ENCODE assay signal across 9 cellular contexts in the genomic region with DNA sequence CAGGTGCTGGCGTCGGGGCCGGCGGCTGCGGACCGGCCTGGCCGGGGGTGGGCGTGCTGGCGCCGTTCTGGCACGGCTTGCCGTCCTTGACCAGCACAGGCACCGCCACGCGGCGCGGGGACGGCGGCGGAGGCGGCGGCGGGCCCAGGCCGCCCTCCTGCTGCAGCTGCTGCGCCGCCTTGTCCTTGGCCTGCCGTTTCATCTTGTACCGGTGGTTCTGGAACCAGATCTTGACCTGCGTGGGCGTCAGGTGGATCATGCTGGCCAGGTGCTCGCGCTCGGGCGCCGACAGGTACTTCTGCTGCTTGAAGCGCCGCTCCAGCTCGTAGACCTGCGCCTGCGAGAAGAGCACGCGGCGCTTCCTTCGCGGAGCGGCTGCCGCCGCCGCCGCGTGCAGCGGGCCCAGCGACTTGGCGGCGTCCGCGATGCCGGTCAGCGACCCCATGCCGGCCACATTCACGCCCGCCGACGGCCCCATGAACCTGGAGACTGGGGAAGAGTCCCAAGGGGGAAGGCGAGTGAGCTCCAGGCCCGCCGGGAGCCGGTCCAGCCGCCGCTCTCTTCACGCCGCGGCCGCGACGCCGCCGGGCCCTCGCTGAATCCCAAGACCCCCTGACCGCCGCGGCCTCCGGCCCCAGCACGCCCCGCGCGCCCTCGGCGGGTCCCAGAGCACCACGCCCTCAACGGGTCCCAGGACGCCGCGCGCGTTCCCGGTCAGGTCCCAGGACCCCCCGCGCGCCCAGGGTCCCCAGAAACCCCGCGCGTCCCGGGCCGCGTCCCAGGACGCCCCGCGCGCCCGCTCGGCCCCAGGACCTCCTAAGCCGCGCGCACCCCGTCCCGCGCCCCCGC. TPM values are rescaled to one million over a fixed set of nuclear protein-coding genes. Genes with fewer than 3 reads are reported as not detected.
DNase-seq lines count a peak whose midpoint lies in the region; ATAC-seq and TF ChIP-seq lines count a peak whose summit lies in the region.
"Had no signal": no experiment of that assay in that cellular context is flagged by ENCODE, and none has a peak within 500 bp of the region (broad histone marks: within the 10 kb centered on the region; RNA-seq: fewer than 3 reads in every experiment).

No MANE protein-coding gene starts in this region.

- H3K4me3 ChIP-seq in spleen: peak overlapping the region in 7 of 8 donors; percentile 17 to 55 (median 25)

- 3 to 10% (median 6%) methylated on average over 2 to 119 of the region's 119 CpGs for WGBS in spleen, 5 donors

- no peaks in the 10 kb centered on the region for H3K9me3 ChIP-seq in spleen

- ATAC-seq in SK-N-SH treated with all-trans-retinoic acid at 6 μM for 48 hours: peak; percentile 34; the same call in 2 of the 3 replicates
- peak; percentile 37 for ATAC-seq in esophagus mucosa
- ATAC-seq in HG03025 (IDR thresholded peaks at IDR 0.05; ENCODE audit: low FRiP score, unreplicated experiment): no peak

- TF ChIP-seq CTCF in spleen (IDR thresholded peaks at IDR 0.05 in 8 of 11, conservative IDR thresholded peaks at IDR 0.05 in 3 of 11): no peak

- peak; percentile 44 for DNase-seq in NCI-H2171 (lab: John Stamatoyannopoulos, UW)
- DNase-seq in NCI-H2171 treated with DMSO at 0.1 percent for 48 hours (lab: John Stamatoyannopoulos, UW): no peak
- no peak for DNase-seq in spleen
- no peak for DNase-seq in middle frontal gyrus (ENCODE audit: extremely low spot score, low spot score)
- no peak for DNase-seq in NCI-H774 (lab: John Stamatoyannopoulos, UW)

- no peak for TF ChIP-seq POLR2A in spleen (IDR thresholded peaks at IDR 0.05)

- H3K4me1 ChIP-seq in spleen: peaks cover 0 to 47% (median 25%) of the 10 kb centered on the region in 6 donors

- H3K27me3 ChIP-seq in spleen (replicated peaks in 1 of 7): peaks cover 7 to 100% (median 98%) of the 10 kb centered on the region in 7 donors

- H3K27ac ChIP-seq in spleen: no peak overlapping the region
- H3K27ac ChIP-seq: RWPE1 had no signal

- no peaks in the 10 kb centered on the region for H3K36me3 ChIP-seq in spleen

- intact Hi-C loops in spleen (cut with DNase I; ENCODE audit: low total_unique reads): no loop called here

TF ChIP-seq in SK-N-SH treated with all-trans-retinoic acid at 6 μM for 48 hours, 23 proteins besides CTCF, POLR2A, EP300 and RAD21:
- no peak for TF ChIP-seq ESRRG (CRISPR knock-in tag; IDR thresholded peaks at IDR 0.05)
- TF ChIP-seq ZFP3 (CRISPR knock-in tag; IDR thresholded peaks at IDR 0.05): no peak
- TF ChIP-seq ZNF8 (CRISPR knock-in tag; IDR thresholded peaks at IDR 0.05): no peak
- no peak for TF ChIP-seq ZNF565 (CRISPR knock-in tag; conservative IDR thresholded peaks at IDR 0.05; ENCODE audit: low read depth)
- TF ChIP-seq SNAI2 (CRISPR knock-in tag; IDR thresholded peaks at IDR 0.05): no peak
- no peak for TF ChIP-seq ARNTL (CRISPR knock-in tag; IDR thresholded peaks at IDR 0.05; ENCODE audit: borderline replicate concordance, low read depth)
- TF ChIP-seq BACH2 (CRISPR knock-in tag; IDR thresholded peaks at IDR 0.05; ENCODE audit: borderline replicate concordance): no peak
- no peak for TF ChIP-seq ZFP30 (CRISPR knock-in tag; IDR thresholded peaks at IDR 0.05)
- TF ChIP-seq PPARA (CRISPR knock-in tag; IDR thresholded peaks at IDR 0.05; ENCODE audit: borderline replicate concordance): no peak
- TF ChIP-seq, protein P1, sequence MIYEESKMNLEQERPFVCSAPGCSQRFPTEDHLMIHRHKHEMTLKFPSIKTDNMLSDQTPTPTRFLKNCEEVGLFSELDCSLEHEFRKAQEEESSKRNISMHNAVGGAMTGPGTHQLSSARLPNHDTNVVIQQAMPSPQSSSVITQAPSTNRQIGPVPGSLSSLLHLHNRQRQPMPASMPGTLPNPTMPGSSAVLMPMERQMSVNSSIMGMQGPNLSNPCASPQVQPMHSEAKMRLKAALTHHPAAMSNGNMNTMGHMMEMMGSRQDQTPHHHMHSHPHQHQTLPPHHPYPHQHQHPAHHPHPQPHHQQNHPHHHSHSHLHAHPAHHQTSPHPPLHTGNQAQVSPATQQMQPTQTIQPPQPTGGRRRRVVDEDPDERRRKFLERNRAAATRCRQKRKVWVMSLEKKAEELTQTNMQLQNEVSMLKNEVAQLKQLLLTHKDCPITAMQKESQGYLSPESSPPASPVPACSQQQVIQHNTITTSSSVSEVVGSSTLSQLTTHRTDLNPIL (CRISPR knock-in tag; IDR thresholded peaks at IDR 0.05; ENCODE audit: low read depth): no peak
- no peak for TF ChIP-seq ZNF70 (CRISPR knock-in tag; IDR thresholded peaks at IDR 0.05)
- TF ChIP-seq, protein P2, sequence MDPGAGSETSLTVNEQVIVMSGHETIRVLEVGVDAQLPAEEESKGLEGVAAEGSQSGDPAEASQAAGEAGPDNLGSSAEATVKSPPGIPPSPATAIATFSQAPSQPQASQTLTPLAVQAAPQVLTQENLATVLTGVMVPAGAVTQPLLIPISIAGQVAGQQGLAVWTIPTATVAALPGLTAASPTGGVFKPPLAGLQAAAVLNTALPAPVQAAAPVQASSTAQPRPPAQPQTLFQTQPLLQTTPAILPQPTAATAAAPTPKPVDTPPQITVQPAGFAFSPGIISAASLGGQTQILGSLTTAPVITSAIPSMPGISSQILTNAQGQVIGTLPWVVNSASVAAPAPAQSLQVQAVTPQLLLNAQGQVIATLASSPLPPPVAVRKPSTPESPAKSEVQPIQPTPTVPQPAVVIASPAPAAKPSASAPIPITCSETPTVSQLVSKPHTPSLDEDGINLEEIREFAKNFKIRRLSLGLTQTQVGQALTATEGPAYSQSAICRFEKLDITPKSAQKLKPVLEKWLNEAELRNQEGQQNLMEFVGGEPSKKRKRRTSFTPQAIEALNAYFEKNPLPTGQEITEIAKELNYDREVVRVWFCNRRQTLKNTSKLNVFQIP (CRISPR knock-in tag; IDR thresholded peaks at IDR 0.05; ENCODE audit: borderline replicate concordance, low read depth): no peak
- TF ChIP-seq, protein P3, sequence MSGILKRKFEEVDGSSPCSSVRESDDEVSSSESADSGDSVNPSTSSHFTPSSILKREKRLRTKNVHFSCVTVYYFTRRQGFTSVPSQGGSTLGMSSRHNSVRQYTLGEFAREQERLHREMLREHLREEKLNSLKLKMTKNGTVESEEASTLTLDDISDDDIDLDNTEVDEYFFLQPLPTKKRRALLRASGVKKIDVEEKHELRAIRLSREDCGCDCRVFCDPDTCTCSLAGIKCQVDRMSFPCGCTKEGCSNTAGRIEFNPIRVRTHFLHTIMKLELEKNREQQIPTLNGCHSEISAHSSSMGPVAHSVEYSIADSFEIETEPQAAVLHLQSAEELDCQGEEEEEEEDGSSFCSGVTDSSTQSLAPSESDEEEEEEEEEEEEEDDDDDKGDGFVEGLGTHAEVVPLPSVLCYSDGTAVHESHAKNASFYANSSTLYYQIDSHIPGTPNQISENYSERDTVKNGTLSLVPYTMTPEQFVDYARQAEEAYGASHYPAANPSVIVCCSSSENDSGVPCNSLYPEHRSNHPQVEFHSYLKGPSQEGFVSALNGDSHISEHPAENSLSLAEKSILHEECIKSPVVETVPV (CRISPR knock-in tag; IDR thresholded peaks at IDR 0.05): no peak
- no peak for TF ChIP-seq TOX (CRISPR knock-in tag; IDR thresholded peaks at IDR 0.05; ENCODE audit: borderline replicate concordance)

RNA-seq across cellular contexts. Expression of a gene that starts 1.1 kb away (rescaled TPM):
- total RNA-seq in esophagus mucosa: not detected
- total RNA-seq in spleen: not detected
- not detected for polyA plus RNA-seq in spleen
